In genomic region chr10:87094373-87095240, GRCh38 we compare ENCODE assay signal across 8 cellular contexts. TPM values are rescaled to one million over a fixed set of nuclear protein-coding genes. Genes with fewer than 3 reads are reported as not detected.
DNase-seq lines count a peak whose midpoint lies in the region; ATAC-seq and TF ChIP-seq lines count a peak whose summit lies in the region.

TSS of gene GLUD1 (minus strand) at chr10:87094843. CDS start at chr10:87094769, 74 bp downstream.
TSS of gene SHLD2 (plus strand) at chr10:87095206. CDS start at chr10:87151355, 56,149 bp downstream.

- CTCF ChIA-PET in GM10248 (lab: Yijun Ruan, JAX): interaction anchor here (1.0 to 2.1 kb wide), 3 partner anchors 9 to 15 kb away, joined by 3 to 7 read pairs (median 3); no protein-coding TSS in a partner anchor
- CTCF ChIA-PET in HEK293T (lab: Yijun Ruan, JAX): interaction anchor here (0.5 to 0.6 kb wide), 2 partner anchors 8 to 27 kb away, joined by 3 to 6 read pairs; no protein-coding TSS in a partner anchor

- TF ChIP-seq CTCF in GM10248 (IDR thresholded peaks at IDR 0.05; ENCODE audit: control extremely low read depth, extremely low read depth, low read depth, missing control alignments) (no peak), heart left ventricle (IDR thresholded peaks at IDR 0.05) (peak in 2 of 12 donors; percentile 5 to 14), upper lobe of left lung (IDR thresholded peaks at IDR 0.05) (peak in 3 of 6 experiments; percentile 17 to 31 (median 23))

- ATAC-seq in heart left ventricle (peak; percentile 75 to 86 (median 84)), upper lobe of left lung (ENCODE audit: low FRiP score in 2 of 2) (peak; percentile 87 to 90)

- DNase-seq in GM10248 (ENCODE audit: extremely low spot score) (peak; percentile 92), HEK293T (ENCODE audit: extremely low spot score) (peak; percentile 86), NAMALWA (ENCODE audit: low spot score) (peak; percentile 94), T follicular helper cell (ENCODE audit: low read depth) (peak; percentile 78), adipocyte (ENCODE audit: low read depth) (peak; percentile 94), heart left ventricle (peak; percentile 93 to 97 (median 95)), posterior cingulate gyrus (peak; percentile 77 to 98 (median 84)), upper lobe of left lung (peak; percentile 97)

- peak in 1 of 2 donors; percentile 68 for TF ChIP-seq POLR2A in heart left ventricle (IDR thresholded peaks at IDR 0.05)
- TF ChIP-seq POLR2A in upper lobe of left lung (IDR thresholded peaks at IDR 0.05): peak in 3 of 4 donors; percentile 83 to 89 (median 85)

- TF ChIP-seq EP300 in upper lobe of left lung (IDR thresholded peaks at IDR 0.05): no peak

- H3K9me3 ChIP-seq in adipocyte (ENCODE audit: control insufficient read depth, low read length): no peaks in the 10 kb centered on the region
- H3K9me3 ChIP-seq in heart left ventricle: peaks cover 0 to 1% (median 0%) of the 10 kb centered on the region in 12 donors
- no peaks in the 10 kb centered on the region for H3K9me3 ChIP-seq in upper lobe of left lung

- H3K4me3 ChIP-seq in adipocyte (ENCODE audit: low read length) (peak within 1 kb of the TSS; percentile 97), heart left ventricle (peak within 1 kb of the TSS; percentile 64 to 92 (median 81)), upper lobe of left lung (peak within 1 kb of the TSS; percentile 64 to 89 (median 89))

- H3K27ac ChIP-seq in heart left ventricle: peak within 1 kb of the TSS; percentile 94 to 99 (median 98)
- peak within 1 kb of the TSS; percentile 95 to 99 (median 97) for H3K27ac ChIP-seq in upper lobe of left lung

- H3K36me3 ChIP-seq in adipocyte (ENCODE audit: control insufficient read depth, insufficient read depth, low read length, severe bottlenecking) (peaks cover 5% of the 10 kb centered on the region), heart left ventricle (peaks cover 0 to 23% (median 9%) of the 10 kb centered on the region in 9 donors), upper lobe of left lung (peaks cover 0 to 6% (median 0%) of the 10 kb centered on the region in 4 donors)

- intact Hi-C loops in heart left ventricle (cut with DNase I): loop anchor here in 3 of 10 donors (5.0 to 10.0 kb wide), 2 partner anchors 120 to 122 kb away; no protein-coding TSS in a partner anchor
- intact Hi-C loops in posterior cingulate gyrus (cut with DNase I): loop anchor here (2.0 to 5.0 kb wide), 3 partner anchors 42 to 340 kb away; partner anchors contain the start of gene ADIRF

- H3K27me3 ChIP-seq in adipocyte (replicated peaks; ENCODE audit: control insufficient read depth, insufficient read depth, low read length): no peaks in the 10 kb centered on the region
- no peaks in the 10 kb centered on the region for H3K27me3 ChIP-seq in heart left ventricle
- no peaks in the 10 kb centered on the region for H3K27me3 ChIP-seq in upper lobe of left lung

- H3K9ac ChIP-seq in adipocyte (ENCODE audit: low read length): peak within 1 kb of the TSS; percentile 98

- whole genome bisulfite sequencing in heart left ventricle, 4 donors: 0 to 1% (median 0%) methylated on average over 3 to 110 of the region's 112 CpGs
- 3% methylated on average over 14 of the region's 112 CpGs; no CpG with 5 or more reads in 1 of the 2 donors for WGBS in upper lobe of left lung, 2 donors

- peaks cover 33% of the 10 kb centered on the region for H3K4me1 ChIP-seq in adipocyte (ENCODE audit: control insufficient read depth, insufficient read depth, low read length)
- H3K4me1 ChIP-seq in heart left ventricle: peaks cover 0 to 51% (median 29%) of the 10 kb centered on the region in 12 donors
- peaks cover 34 to 59% (median 38%) of the 10 kb centered on the region in 4 donors for H3K4me1 ChIP-seq in upper lobe of left lung

- POLR2A ChIA-PET in GM10248 (lab: Yijun Ruan, JAX) (interaction anchor here (0.6 to 1.6 kb wide), 3 partner anchors 9 to 141 kb away, joined by 3 to 6 read pairs (median 4); no protein-coding TSS in a partner anchor), HEK293T (lab: Yijun Ruan, JAX) (interaction anchor here (1.0 kb wide), 1 partner anchor 12 kb away, joined by 3 read pairs; no protein-coding TSS in a partner anchor)

TF ChIP-seq in HEK293T, 16 proteins besides CTCF, POLR2A, EP300 and RAD21:
- peak; percentile 83 for TF ChIP-seq L3MBTL2 (conservative IDR thresholded peaks at IDR 0.05)
- no peak for TF ChIP-seq NFRKB (IDR thresholded peaks at IDR 0.05)
- peak; percentile 70; the same call in 1 of the 2 replicates for TF ChIP-seq LEF1 (IDR thresholded peaks at IDR 0.05; ENCODE audit: borderline replicate concordance)
TF ChIP-seq in HEK293T: peak in this region for 2.

RNA-seq across cellular contexts. Expression of gene GLUD1, which starts in this region (rescaled TPM):
- total RNA-seq in heart left ventricle: 100 to 1,000 TPM in 7 of 9 donors, 10 to 100 TPM in 2; 93.0 to 138 (median 115) TPM
- polyA plus RNA-seq in heart left ventricle: 10 to 100 TPM; 42.9 to 88.5 TPM
- total RNA-seq in upper lobe of left lung: 100 to 1,000 TPM in 5 of 6 donors, 10 to 100 TPM in 1; 66.0 to 144 (median 116) TPM

RNA-seq across cellular contexts. Expression of gene SHLD2, which starts in this region (rescaled TPM):
- total RNA-seq in heart left ventricle: 10 to 100 TPM in 6 of 9 donors, 1 to 10 TPM in 3; 7.1 to 17.7 (median 10.3) TPM
- polyA plus RNA-seq in heart left ventricle: 10 to 100 TPM in 1 of 2 donors, 1 to 10 TPM in 1; 4.3 to 16.6 TPM
- 10 to 100 TPM; 19.8 to 38.7 (median 26.4) TPM for total RNA-seq in upper lobe of left lung

Comparison
In these comparisons a context has a peak if more than half of its experiments do, and no peak if none do; other contexts are left out.
1. Peak in every context shown above with its lines: DNase-seq, ATAC-seq, H3K4me3 ChIP-seq and H3K27ac ChIP-seq.